29 cellular contexts compared by ENCODE assay signal in genomic region chr2:17614174-17614573, GRCh38.
"Had no signal": no experiment of that assay in that cellular context is flagged by ENCODE, and none has a peak within 500 bp of the region (broad histone marks: within the 10 kb centered on the region; RNA-seq: fewer than 3 reads in every experiment).

No MANE protein-coding gene starts in this region.

- DNase-seq: dermis blood vessel endothelial cell; effector memory CD4-positive, alpha-beta T cell; erythroblast; esophagus squamous epithelium; foreskin melanocyte; glutamatergic neuron; hypothalamus; kidney; mammary epithelial cell; mesendoderm; midbrain; naive thymus-derived CD4-positive, alpha-beta T cell; occipital lobe; ovary; posterior cingulate gyrus; psoas muscle; right cardiac atrium; sigmoid colon; stimulated activated CD4-positive, alpha-beta T cell treated with anti-CD3 and anti-CD28 coated beads, Interleukin-2, amount 100 ng/mL, for 24 hours; stimulated activated CD4-positive, alpha-beta T cell treated with anti-CD3 and anti-CD28 coated beads, Interleukin-4, amount 100 ng/mL, for 24 hours; stimulated activated naive CD4-positive, alpha-beta T cell treated with Interleukin-2 at 50 U/mL for 16 hours; stomach; thyroid gland; trophoblast cell had no signal

- H3K36me3 ChIP-seq: esophagus squamous epithelium, ovary, sigmoid colon, stomach, thyroid gland, vagina had no signal

- H3K9me3 Mint-ChIP-seq: stimulated activated effector memory CD8-positive, alpha-beta T cell treated with anti-CD3 and anti-CD28 coated beads, Interleukin-12 subunit alpha, Interleukin-12 subunit beta, amount 100 ng/mL, for 72 hours had no signal

- H3K4me3 ChIP-seq: coronary artery, esophagus squamous epithelium, ovary, psoas muscle, sigmoid colon, stomach, thyroid gland, vagina had no signal

- H3K27me3 ChIP-seq: esophagus squamous epithelium, ovary, sigmoid colon, stomach, thyroid gland, vagina had no signal

- H3K27ac Mint-ChIP-seq: naive thymus-derived CD4-positive, alpha-beta T cell; stimulated activated effector memory CD8-positive, alpha-beta T cell treated with anti-CD3 and anti-CD28 coated beads, Interleukin-12 subunit alpha, Interleukin-12 subunit beta, amount 100 ng/mL, for 72 hours had no signal

- ATAC-seq: left lobe of liver; naive thymus-derived CD4-positive, alpha-beta T cell; psoas muscle; right cardiac atrium; stimulated activated effector memory CD8-positive, alpha-beta T cell treated with anti-CD3 and anti-CD28 coated beads, Interleukin-12 subunit alpha, Interleukin-12 subunit beta, amount 100 ng/mL, for 72 hours had no signal

- H3K27ac ChIP-seq: coronary artery, esophagus squamous epithelium, ovary, psoas muscle, sigmoid colon, stomach, thyroid gland, vagina had no signal

- H3K4me1 Mint-ChIP-seq: naive thymus-derived CD4-positive, alpha-beta T cell; nephron; stimulated activated effector memory CD8-positive, alpha-beta T cell treated with anti-CD3 and anti-CD28 coated beads, Interleukin-12 subunit alpha, Interleukin-12 subunit beta, amount 100 ng/mL, for 72 hours had no signal

- H3K4me3 Mint-ChIP-seq: naive thymus-derived CD4-positive, alpha-beta T cell; nephron; stimulated activated effector memory CD8-positive, alpha-beta T cell treated with anti-CD3 and anti-CD28 coated beads, Interleukin-12 subunit alpha, Interleukin-12 subunit beta, amount 100 ng/mL, for 72 hours had no signal

- H3K36me3 Mint-ChIP-seq: naive thymus-derived CD4-positive, alpha-beta T cell; stimulated activated effector memory CD8-positive, alpha-beta T cell treated with anti-CD3 and anti-CD28 coated beads, Interleukin-12 subunit alpha, Interleukin-12 subunit beta, amount 100 ng/mL, for 72 hours had no signal

- H3K4me1 ChIP-seq: psoas muscle, sigmoid colon, stomach, thyroid gland, vagina had no signal

- H3K9me3 ChIP-seq: esophagus squamous epithelium, ovary, psoas muscle, sigmoid colon, stomach, thyroid gland, vagina had no signal
